Comparison of ENCODE assay signal across 8 cellular contexts in the genomic region with DNA sequence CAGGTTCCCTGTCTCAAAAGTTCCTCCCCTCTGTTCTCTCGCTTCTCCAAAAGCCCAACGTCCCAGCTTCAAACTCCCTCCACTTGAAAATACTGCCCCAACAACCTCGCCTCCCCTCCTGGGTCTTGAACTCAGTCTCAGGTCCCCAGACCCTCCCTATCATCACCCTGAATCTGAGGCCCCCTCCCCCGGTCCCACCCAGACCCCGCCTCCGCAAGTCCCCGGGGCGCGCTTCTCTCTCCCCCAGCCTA. TPM values are rescaled to one million over a fixed set of nuclear protein-coding genes. Genes with fewer than 3 reads are reported as not detected.
DNase-seq lines count a peak whose midpoint lies in the region; ATAC-seq, FAIRE-seq and TF ChIP-seq lines count a peak whose summit lies in the region.

No MANE protein-coding gene starts in this region.

- FAIRE-seq in small intestine (lab: Jason Lieb, UNC): no peak

- H3K4me1 ChIP-seq in DND-41 (ENCODE audit: insufficient read depth, low read length): peaks cover 18% of the 10 kb centered on the region
- peaks cover 0 to 3% of the 10 kb centered on the region in 2 donors for H3K4me1 ChIP-seq in small intestine (ENCODE audit: control insufficient read depth in 2 of 2, insufficient read depth in 1 of 2, low read depth in 1 of 2, low read length in 1 of 2)

- intact Hi-C loops in activated T-helper 1 cell treated with anti-CD3 and anti-CD28 coated beads, Interleukin-12 subunit alpha, Interleukin-12 subunit beta, Interleukin-2, Interleukin-4 antibody, amounts not matched to agents 30 ng/mL and 10 ng/mL and 1 ng/mL, durations not matched to agents 14 hours and 24 hours and 36 hours (cut with micrococcal nuclease): loop anchor here (1.0 to 5.0 kb wide), 13 partner anchors 11 to 918 kb away; partner anchors contain the start of genes AKT2, B9D2, BLVRB and C19orf47

- peak; percentile 43 for ATAC-seq in DND-41 (ENCODE audit: insufficient read depth, low read depth)
- ATAC-seq in HG03280 (IDR thresholded peaks at IDR 0.05; ENCODE audit: unreplicated experiment): peak; percentile 7

- peak overlapping the region; percentile 78 for H3K27ac ChIP-seq in DND-41 (ENCODE audit: low read length)
- H3K27ac ChIP-seq in small intestine (ENCODE audit: low read depth in 1 of 2, low read length in 1 of 2): peak overlapping the region; percentile 86 to 99

- H3K27me3 ChIP-seq in DND-41 (ENCODE audit: insufficient read depth, low read length, poor library complexity) (no peaks in the 10 kb centered on the region), small intestine (ENCODE audit: control insufficient read depth in 2 of 2, insufficient read depth in 2 of 2, low read length in 2 of 2) (no peaks in the 10 kb centered on the region)

- H3K9ac ChIP-seq in DND-41 (ENCODE audit: low read depth, low read length): peak overlapping the region; percentile 66

- H2AFZ ChIP-seq in DND-41 (ENCODE audit: low read depth, low read length): peak overlapping the region; percentile 77

- no peak for DNase-seq in DND-41
- no peak for DNase-seq in activated T-helper 1 cell treated with anti-CD3 and anti-CD28 coated beads, Interleukin-12 subunit alpha, Interleukin-12 subunit beta, Interleukin-2, Interleukin-4 antibody, amounts not matched to agents 30 ng/mL and 10 ng/mL and 1 ng/mL, durations not matched to agents 14 hours and 24 hours and 36 hours (ENCODE audit: low spot score)
- peak; percentile 29 for DNase-seq in hepatic stellate cell (ENCODE audit: low spot score)
- no peak for DNase-seq in small intestine
- no peak for DNase-seq in C1 segment of cervical spinal cord (lab: John Stamatoyannopoulos, UW)
- DNase-seq in glomerular visceral epithelial cell (ENCODE audit: extremely low spot score): no peak
- DNase-seq in midbrain (lab: John Stamatoyannopoulos, UW): no peak

- peaks cover 13% of the 10 kb centered on the region for H3K36me3 ChIP-seq in DND-41 (ENCODE audit: insufficient read depth, low read length)
- peaks cover 5 to 7% of the 10 kb centered on the region in 2 donors for H3K36me3 ChIP-seq in small intestine (ENCODE audit: control insufficient read depth in 2 of 2, insufficient read depth in 2 of 2, low read length in 2 of 2)

- peaks cover 11% of the 10 kb centered on the region for H3K36me3 Mint-ChIP-seq in activated T-helper 1 cell treated with anti-CD3 and anti-CD28 coated beads, Interleukin-12 subunit alpha, Interleukin-12 subunit beta, Interleukin-2, Interleukin-4 antibody, amounts not matched to agents 30 ng/mL and 10 ng/mL and 1 ng/mL, durations not matched to agents 14 hours and 24 hours and 36 hours (ENCODE audit: low read depth)

- peak overlapping the region; percentile 97 for H3K27ac Mint-ChIP-seq in activated T-helper 1 cell treated with anti-CD3 and anti-CD28 coated beads, Interleukin-12 subunit alpha, Interleukin-12 subunit beta, Interleukin-2, Interleukin-4 antibody, amounts not matched to agents 30 ng/mL and 10 ng/mL and 1 ng/mL, durations not matched to agents 14 hours and 24 hours and 36 hours

- no peaks in the 10 kb centered on the region for H4K20me1 ChIP-seq in DND-41 (ENCODE audit: insufficient read depth, low read length)

- H3K9me3 Mint-ChIP-seq in activated T-helper 1 cell treated with anti-CD3 and anti-CD28 coated beads, Interleukin-12 subunit alpha, Interleukin-12 subunit beta, Interleukin-2, Interleukin-4 antibody, amounts not matched to agents 30 ng/mL and 10 ng/mL and 1 ng/mL, durations not matched to agents 14 hours and 24 hours and 36 hours: no peaks in the 10 kb centered on the region

- H3K9me3 ChIP-seq in DND-41 (ENCODE audit: insufficient read depth, low read length, severe bottlenecking) (no peaks in the 10 kb centered on the region), small intestine (ENCODE audit: control insufficient read depth, low read depth) (no peaks in the 10 kb centered on the region)

- peak overlapping the region; percentile 77 for H3K4me2 ChIP-seq in DND-41 (ENCODE audit: insufficient read depth, low read length)

- H3K27me3 Mint-ChIP-seq in activated T-helper 1 cell treated with anti-CD3 and anti-CD28 coated beads, Interleukin-12 subunit alpha, Interleukin-12 subunit beta, Interleukin-2, Interleukin-4 antibody, amounts not matched to agents 30 ng/mL and 10 ng/mL and 1 ng/mL, durations not matched to agents 14 hours and 24 hours and 36 hours (ENCODE audit: insufficient read depth): no peaks in the 10 kb centered on the region

- no peak for TF ChIP-seq CTCF in DND-41 (IDR thresholded peaks at IDR 0.05; ENCODE audit: borderline replicate concordance, extremely low read depth, low read length, poor library complexity, severe bottlenecking)

- H3K79me2 ChIP-seq in DND-41 (ENCODE audit: insufficient read depth, low read length): peaks cover 20% of the 10 kb centered on the region

- 1% methylated on average over 9 of the region's 9 CpGs for WGBS in small intestine, 3 donors

- peak overlapping the region; percentile 97 for H3K4me3 Mint-ChIP-seq in activated T-helper 1 cell treated with anti-CD3 and anti-CD28 coated beads, Interleukin-12 subunit alpha, Interleukin-12 subunit beta, Interleukin-2, Interleukin-4 antibody, amounts not matched to agents 30 ng/mL and 10 ng/mL and 1 ng/mL, durations not matched to agents 14 hours and 24 hours and 36 hours

- H3K4me1 Mint-ChIP-seq in activated T-helper 1 cell treated with anti-CD3 and anti-CD28 coated beads, Interleukin-12 subunit alpha, Interleukin-12 subunit beta, Interleukin-2, Interleukin-4 antibody, amounts not matched to agents 30 ng/mL and 10 ng/mL and 1 ng/mL, durations not matched to agents 14 hours and 24 hours and 36 hours (ENCODE audit: low read depth): peaks cover 26% of the 10 kb centered on the region

- H3K4me3 ChIP-seq in DND-41 (ENCODE audit: low read depth in 1 of 2, low read length in 2 of 2) (peak overlapping the region; percentile 61 to 76), small intestine (ENCODE audit: low read depth in 1 of 2, low read length in 2 of 2) (peak overlapping the region; percentile 85 to 94)

RNA-seq across cellular contexts. Expression of gene SERTAD3, which starts 0.3 kb away (rescaled TPM):
- 6.4 and 10.0 TPM in 2 replicates for total RNA-seq in activated T-helper 1 cell treated with anti-CD3 and anti-CD28 coated beads, Interleukin-12 subunit alpha, Interleukin-12 subunit beta, Interleukin-2, Interleukin-4 antibody, amounts not matched to agents 30 ng/mL and 10 ng/mL and 1 ng/mL, durations not matched to agents 14 hours and 24 hours and 36 hours
- polyA plus RNA-seq in small intestine: 10 to 100 TPM; 21.3 to 31.3 (median 28.6) TPM

RNA-seq across cellular contexts. Expression of gene SERTAD1, which starts 18.1 kb away (rescaled TPM):
- 18.3 and 19.4 TPM in 2 replicates for total RNA-seq in activated T-helper 1 cell treated with anti-CD3 and anti-CD28 coated beads, Interleukin-12 subunit alpha, Interleukin-12 subunit beta, Interleukin-2, Interleukin-4 antibody, amounts not matched to agents 30 ng/mL and 10 ng/mL and 1 ng/mL, durations not matched to agents 14 hours and 24 hours and 36 hours
- 10 to 100 TPM; 15.7 to 29.7 (median 29.5) TPM for polyA plus RNA-seq in small intestine

RNA-seq across cellular contexts. Expression of gene BLVRB, which starts 21.7 kb away (rescaled TPM):
- 6.1 and 8.2 TPM in 2 replicates for total RNA-seq in activated T-helper 1 cell treated with anti-CD3 and anti-CD28 coated beads, Interleukin-12 subunit alpha, Interleukin-12 subunit beta, Interleukin-2, Interleukin-4 antibody, amounts not matched to agents 30 ng/mL and 10 ng/mL and 1 ng/mL, durations not matched to agents 14 hours and 24 hours and 36 hours
- 100 to 1,000 TPM; 197 to 206 (median 205) TPM for polyA plus RNA-seq in small intestine

RNA-seq across cellular contexts. Expression of gene SPTBN4, which starts 22.9 kb away (rescaled TPM):
- 0.21 and 0.69 TPM in 2 replicates for total RNA-seq in activated T-helper 1 cell treated with anti-CD3 and anti-CD28 coated beads, Interleukin-12 subunit alpha, Interleukin-12 subunit beta, Interleukin-2, Interleukin-4 antibody, amounts not matched to agents 30 ng/mL and 10 ng/mL and 1 ng/mL, durations not matched to agents 14 hours and 24 hours and 36 hours
- polyA plus RNA-seq in small intestine: 1 to 10 TPM in 2 of 3 donors, not detected in 1; 1.1 to 1.8 TPM

RNA-seq across cellular contexts. Expression of gene PRX, which starts 30.7 kb away (rescaled TPM):
- 0.99 and 1.7 TPM in 2 replicates for total RNA-seq in activated T-helper 1 cell treated with anti-CD3 and anti-CD28 coated beads, Interleukin-12 subunit alpha, Interleukin-12 subunit beta, Interleukin-2, Interleukin-4 antibody, amounts not matched to agents 30 ng/mL and 10 ng/mL and 1 ng/mL, durations not matched to agents 14 hours and 24 hours and 36 hours
- 1 to 10 TPM in 1 of 3 donors, under 1 TPM in 2; 0.45 to 1.9 (median 0.81) TPM for polyA plus RNA-seq in small intestine
